In genomic region chr6:46014511-46015118, GRCh38 we compare ENCODE assay signal across 8 cellular contexts. TPM values are rescaled to one million over a fixed set of nuclear protein-coding genes. Genes with fewer than 3 reads are reported as not detected.
A peak's percentile ranks its signal among the peaks of the same experiment; 100 is the strongest.
DNase-seq lines count a peak whose midpoint lies in the region; ATAC-seq and TF ChIP-seq lines count a peak whose summit lies in the region.

No MANE protein-coding gene starts in this region.

- peaks cover 34% of the 10 kb centered on the region for H3K27me3 Mint-ChIP-seq in neural progenitor cell (ENCODE audit: insufficient read depth, low read depth)

- H4K20me1 ChIP-seq in neural progenitor cell (ENCODE audit: low read depth), result no peaks in the 10 kb centered on the region

- peaks cover 13% of the 10 kb centered on the region for H3K4me1 Mint-ChIP-seq in neural progenitor cell

- no peaks in the 10 kb centered on the region for H3K36me3 ChIP-seq in neural progenitor cell

- peaks cover 70% of the 10 kb centered on the region for H3K27me3 ChIP-seq in neural progenitor cell

- no peak for ATAC-seq in GM18867 (IDR thresholded peaks at IDR 0.05; ENCODE audit: unreplicated experiment)
- no peak for ATAC-seq in GM21381 (IDR thresholded peaks at IDR 0.05; ENCODE audit: unreplicated experiment)

- H3K27ac ChIP-seq in neural progenitor cell, result no peak overlapping the region

- TF ChIP-seq CTCF in epithelial cell of esophagus (IDR thresholded peaks at IDR 0.05; ENCODE audit: insufficient read depth, low read depth, low read length, missing control alignments) (no peak), neural progenitor cell (IDR thresholded peaks at IDR 0.05) (no peak)

- peaks cover 9% of the 10 kb centered on the region for H3K4me1 ChIP-seq in neural progenitor cell

- H3K4me3 ChIP-seq in GM08714 (ENCODE audit: low read length) (peak overlapping the region; percentile 69), epithelial cell of esophagus (ENCODE audit: low read length) (peak overlapping the region; percentile 8), neural progenitor cell (peak overlapping the region; percentile 66)

- peak overlapping the region; percentile 96 for H3K4me2 ChIP-seq in neural progenitor cell

- DNase-seq in T-helper 2 cell, result peak; percentile 2 to 58 (median 11)
- no peak for DNase-seq in epithelial cell of esophagus (ENCODE audit: low read depth)
- DNase-seq in neural progenitor cell (ENCODE audit: low spot score), result peak; percentile 65
- no peak for DNase-seq in RPMI8226
- DNase-seq in germinal center (ENCODE audit: low spot score), result no peak

- H3K9ac ChIP-seq in neural progenitor cell, result no peak overlapping the region

- H3F3A ChIP-seq in neural progenitor cell (ENCODE audit: low read depth), result peaks cover 7% of the 10 kb centered on the region

- no peaks in the 10 kb centered on the region for H3K36me3 Mint-ChIP-seq in neural progenitor cell

- peak overlapping the region; percentile 76 for H3K4me3 Mint-ChIP-seq in neural progenitor cell

- H3K9me3 Mint-ChIP-seq in neural progenitor cell, result peaks cover 3% of the 10 kb centered on the region

- no peaks in the 10 kb centered on the region for H3K79me2 ChIP-seq in neural progenitor cell (ENCODE audit: low read depth)

- peak overlapping the region; percentile 10 for H2AFZ ChIP-seq in neural progenitor cell (replicated peaks)

- H3K27ac Mint-ChIP-seq in neural progenitor cell, result no peak overlapping the region

- no peaks in the 10 kb centered on the region for H3K9me3 ChIP-seq in neural progenitor cell (ENCODE audit: low read depth)

RNA-seq across cellular contexts. Expression of gene CLIC5, which starts 1.0 kb away (rescaled TPM):
- 0.06 TPM in 1 of 2 replicates, not detected in the other for total RNA-seq in neural progenitor cell (ENCODE audit: low replicate concordance)

Comparison
In these comparisons a context has a peak if more than half of its experiments do, and no peak if none do; other contexts are left out.
1. H3K4me3 ChIP-seq: peak in every context shown above with its lines; median percentile 69 in GM08714; 66 in neural progenitor cell; 8 in epithelial cell of esophagus.
2. DNase-seq: peak in T-helper 2 cell (5 of 5) and neural progenitor cell (single experiment); none in epithelial cell of esophagus (single experiment), RPMI8226 (single experiment) and germinal center (single experiment).